8 cellular contexts compared by ENCODE assay signal in the genomic region with DNA sequence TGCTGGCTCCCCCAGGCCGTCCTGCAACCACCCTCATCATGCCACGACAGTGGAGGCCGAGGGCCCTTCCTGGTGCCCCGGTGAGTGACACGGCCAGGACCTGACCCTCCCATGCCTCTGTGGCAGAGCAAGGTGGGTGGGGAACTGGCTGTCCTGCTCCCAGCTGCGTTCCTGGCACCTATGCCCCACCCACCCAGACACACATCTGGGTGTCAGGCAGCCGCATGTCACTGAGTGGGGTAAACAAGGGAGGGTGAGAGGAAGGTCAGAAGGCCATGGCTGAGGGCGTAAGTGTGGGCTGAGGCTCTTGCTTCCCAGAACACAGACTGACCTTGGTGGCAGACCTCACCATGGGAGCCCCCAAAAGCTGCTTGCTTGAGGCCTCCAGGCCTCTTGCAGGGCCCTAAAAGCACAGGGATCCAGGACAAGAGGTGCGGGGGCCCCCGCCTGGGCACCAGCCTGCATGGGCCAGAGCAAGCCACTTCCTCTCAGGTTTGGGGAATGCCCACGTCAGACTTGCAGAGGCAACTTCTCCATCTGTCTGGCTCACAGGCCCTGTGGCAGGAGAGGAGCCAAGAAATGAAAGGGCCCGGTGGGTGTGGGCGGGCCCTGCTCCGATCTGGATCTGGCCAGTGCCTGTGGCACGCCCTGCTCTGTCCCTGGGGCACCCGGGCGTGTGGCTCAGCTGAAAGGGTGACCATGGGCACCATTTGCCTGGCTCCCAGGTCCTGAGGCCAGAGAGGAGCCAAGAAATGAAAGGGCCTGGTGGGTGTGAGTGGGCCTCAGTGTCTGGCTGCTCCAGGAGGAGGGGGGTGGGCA. TPM values are rescaled to one million over a fixed set of nuclear protein-coding genes. Genes with fewer than 3 reads are reported as not detected.
DNase-seq lines count a peak whose midpoint lies in the region; ATAC-seq and TF ChIP-seq lines count a peak whose summit lies in the region.

No MANE protein-coding gene starts in this region.

- H3K4me1 Mint-ChIP-seq in Calu3 (ENCODE audit: low read depth, unreplicated experiment) = peaks cover 43% of the 10 kb centered on the region

- DNase-seq in Calu3 = peak; percentile 80
- DNase-seq in HCEC 1CT = peak; percentile 86
- DNase-seq in caudate nucleus (lab: John Stamatoyannopoulos, UW) = peak in 7 of 61 donors; percentile 21 to 45 (median 31)
- peak; percentile 48 to 53 for DNase-seq in lung microvascular endothelial cell (ENCODE audit: low read depth in 2 of 2)
- no peak for DNase-seq in NCI-H1092 treated with DMSO at 0.1 percent for 48 hours (lab: John Stamatoyannopoulos, UW)

- 56% methylated on average over 17 of the region's 17 CpGs for WGBS in urinary bladder

- H3K27me3 Mint-ChIP-seq in Calu3 (ENCODE audit: unreplicated experiment) = no peaks in the 10 kb centered on the region

- no peak overlapping the region for H3K4me3 ChIP-seq in urinary bladder (ENCODE audit: low read depth, low read length)

- peaks cover 52% of the 10 kb centered on the region for H3K36me3 Mint-ChIP-seq in Calu3 (ENCODE audit: insufficient read depth, unreplicated experiment)

- intact Hi-C loops in Calu3 (cut with micrococcal nuclease; ENCODE audit: unreplicated experiment) = no loop called here

- ATAC-seq in SK-N-SH treated with all-trans-retinoic acid at 6 μM for 48 hours (peak; percentile 77), GM21360 (IDR thresholded peaks at IDR 0.05; ENCODE audit: unreplicated experiment) (no peak)

- H3K27ac Mint-ChIP-seq in Calu3 (ENCODE audit: unreplicated experiment) = peak overlapping the region; percentile 72

- H3K4me1 ChIP-seq in urinary bladder (ENCODE audit: insufficient read depth) = peaks cover 2% of the 10 kb centered on the region

- peak overlapping the region; percentile 19 for H3K4me3 Mint-ChIP-seq in Calu3 (ENCODE audit: low read depth, unreplicated experiment)

- no TSS peak for BruUV-seq in Calu3 (replicated peaks; lab: Mats Ljungman, UMichigan)

- no peaks in the 10 kb centered on the region for H3K9me3 Mint-ChIP-seq in Calu3 (ENCODE audit: low read depth, unreplicated experiment)

- no peaks in the 10 kb centered on the region for H3K36me3 ChIP-seq in urinary bladder (ENCODE audit: insufficient read depth)

- TF ChIP-seq CTCF in Calu3 (IDR thresholded peaks at IDR 0.05; ENCODE audit: unreplicated experiment) = no peak

- H3K27ac ChIP-seq in caudate nucleus (ENCODE audit: low read depth, low read length) (peak overlapping the region; percentile 85), urinary bladder (ENCODE audit: low read depth) (peak overlapping the region; percentile 11)

- CTCF ChIA-PET in Calu3 (lab: Charles Lee) = interaction anchor here (0.7 kb wide), 1 partner anchor 620 kb away, joined by 3 read pairs; no protein-coding TSS in a partner anchor

TF ChIP-seq in SK-N-SH treated with all-trans-retinoic acid at 6 μM for 48 hours, 23 proteins besides CTCF, POLR2A, EP300 and RAD21:
- TF ChIP-seq CSDC2 (CRISPR knock-in tag; IDR thresholded peaks at IDR 0.05) (no peak), ZFP3 (CRISPR knock-in tag; IDR thresholded peaks at IDR 0.05) (peak; percentile 45; the same call in 1 of the 2 replicates), GLIS3 (CRISPR knock-in tag; IDR thresholded peaks at IDR 0.05) (no peak), ARNTL (CRISPR knock-in tag; IDR thresholded peaks at IDR 0.05; ENCODE audit: borderline replicate concordance, low read depth) (no peak), TOX (CRISPR knock-in tag; IDR thresholded peaks at IDR 0.05; ENCODE audit: borderline replicate concordance) (no peak)

RNA-seq across cellular contexts. Expression of a gene that starts 3.9 kb away (rescaled TPM):
- 69.9 and 76.8 TPM in 2 replicates for total RNA-seq in Calu3 (2022)
- 2.0 and 3.4 TPM in 2 replicates for total RNA-seq in lung microvascular endothelial cell
- total RNA-seq in urinary bladder = 25.9 TPM
- polyA plus RNA-seq in urinary bladder = 23.7 TPM

RNA-seq across cellular contexts. Expression of a gene that starts 12.3 kb away (rescaled TPM):
- total RNA-seq in Calu3 (2022) = 44.7 and 47.2 TPM in 2 replicates
- 67.8 and 135 TPM in 2 replicates for total RNA-seq in lung microvascular endothelial cell
- 29.9 TPM for total RNA-seq in urinary bladder
- 65.5 TPM for polyA plus RNA-seq in urinary bladder

RNA-seq across cellular contexts. Expression of a gene that starts 57.0 kb away (rescaled TPM):
- 157 and 160 TPM in 2 replicates for total RNA-seq in Calu3 (2022)
- total RNA-seq in lung microvascular endothelial cell = 38.8 and 41.3 TPM in 2 replicates
- total RNA-seq in urinary bladder = 41.7 TPM
- polyA plus RNA-seq in urinary bladder = 122 TPM
